Comparison of ENCODE assay signal across 8 cellular contexts in the genomic region with DNA sequence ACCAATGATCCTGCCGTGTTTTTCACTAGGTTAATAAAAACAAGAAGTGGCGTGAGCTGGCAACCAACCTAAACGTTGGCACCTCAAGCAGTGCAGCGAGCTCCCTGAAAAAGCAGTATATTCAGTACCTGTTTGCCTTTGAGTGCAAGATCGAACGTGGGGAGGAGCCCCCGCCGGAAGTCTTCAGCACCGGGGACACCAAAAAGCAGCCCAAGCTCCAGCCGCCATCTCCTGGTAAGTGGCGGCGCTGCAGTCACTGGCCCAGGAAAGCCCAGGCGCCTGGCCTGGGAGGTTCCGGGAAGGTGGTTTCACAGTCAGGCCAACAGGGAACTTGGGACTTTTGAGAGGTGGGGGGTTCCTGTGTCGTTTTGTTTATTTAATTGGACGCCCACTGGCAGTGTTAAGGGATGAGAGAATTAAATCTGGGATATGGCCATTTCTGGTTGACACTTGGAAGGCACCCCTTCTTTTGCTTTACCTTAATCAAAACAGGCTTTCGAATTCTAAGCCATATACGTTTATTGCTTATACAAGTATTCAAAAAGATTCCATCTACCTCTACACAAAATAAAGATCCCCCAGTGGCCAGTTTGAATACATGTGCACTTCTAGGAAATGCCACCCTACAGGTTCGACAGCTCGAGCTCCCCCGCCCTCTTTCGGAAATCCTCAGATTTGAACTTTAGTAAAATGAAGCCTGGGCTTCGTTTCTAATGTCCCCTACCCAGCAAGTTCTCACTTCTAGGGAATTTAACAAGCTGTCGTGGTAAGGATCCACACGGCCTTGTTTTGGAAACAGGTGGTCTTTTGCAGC.
DNase-seq lines count a peak whose midpoint lies in the region; ATAC-seq, FAIRE-seq and TF ChIP-seq lines count a peak whose summit lies in the region.

No MANE protein-coding gene starts in this region.

- H3K36me3 ChIP-seq in SJSA1 = peaks cover 29% of the 10 kb centered on the region
- peaks cover 0 to 15% (median 10%) of the 10 kb centered on the region in 3 donors for H3K36me3 ChIP-seq in pancreas
- H3K36me3 ChIP-seq in tibial artery = peaks cover 0 to 57% (median 41%) of the 10 kb centered on the region in 3 donors

- no peaks in the 10 kb centered on the region for H3K9me3 Mint-ChIP-seq in IgD-negative memory B cell
- H3K9me3 Mint-ChIP-seq in activated naive CD4-positive, alpha-beta T cell treated with anti-CD3 and anti-CD28 coated beads for 36 hours = no peaks in the 10 kb centered on the region

- H3K4me1 ChIP-seq in SJSA1 (replicated peaks) (no peaks in the 10 kb centered on the region; the same call in 1 of the 2 replicates), pancreas (peaks cover 0 to 16% (median 11%) of the 10 kb centered on the region in 3 donors), tibial artery (peaks cover 0 to 23% (median 13%) of the 10 kb centered on the region in 4 donors)

- DNase-seq in DMS53 (lab: John Stamatoyannopoulos, UW) = peak; percentile 85
- peak; percentile 62 to 73 for DNase-seq in SJSA1 (ENCODE audit: low read depth in 1 of 2, low spot score in 2 of 2)
- DNase-seq in activated naive CD4-positive, alpha-beta T cell treated with anti-CD3 and anti-CD28 coated beads for 36 hours = peak; percentile 69
- peak; percentile 53 for DNase-seq in globus pallidus (ENCODE audit: low spot score)
- peak; percentile 68 to 92 (median 86) for DNase-seq in pancreas
- peak; percentile 67 to 84 for DNase-seq in tibial artery

- CTCF ChIA-PET in activated naive CD4-positive, alpha-beta T cell treated with anti-CD3 and anti-CD28 coated beads for 36 hours (lab: Charles Lee) = interaction anchor here (0.6 to 1.3 kb wide), 11 partner anchors 55 to 434 kb away, joined by 3 to 7 read pairs (median 4); no protein-coding TSS in a partner anchor

- H3K4me1 Mint-ChIP-seq in IgD-negative memory B cell = peaks cover 2 to 9% (median 5%) of the 10 kb centered on the region in 3 donors
- H3K4me1 Mint-ChIP-seq in activated naive CD4-positive, alpha-beta T cell treated with anti-CD3 and anti-CD28 coated beads for 36 hours (ENCODE audit: low read depth) = peaks cover 10% of the 10 kb centered on the region

- FAIRE-seq in pancreas (lab: Jason Lieb, UNC) = no peak

- no peaks in the 10 kb centered on the region for H3K27me3 ChIP-seq in SJSA1 (replicated peaks)
- H3K27me3 ChIP-seq in pancreas = no peaks in the 10 kb centered on the region
- H3K27me3 ChIP-seq in tibial artery = no peaks in the 10 kb centered on the region

- H3K4me3 ChIP-seq in SJSA1 (no peak overlapping the region), pancreas (no peak overlapping the region), tibial artery (peak overlapping the region; percentile 19 to 20)

- no peaks in the 10 kb centered on the region for H3K36me3 Mint-ChIP-seq in IgD-negative memory B cell
- H3K36me3 Mint-ChIP-seq in activated naive CD4-positive, alpha-beta T cell treated with anti-CD3 and anti-CD28 coated beads for 36 hours (ENCODE audit: low read depth) = peaks cover 13% of the 10 kb centered on the region

- peak overlapping the region in 1 of 4 donors; percentile 45 for H3K4me3 Mint-ChIP-seq in IgD-negative memory B cell
- H3K4me3 Mint-ChIP-seq in activated naive CD4-positive, alpha-beta T cell treated with anti-CD3 and anti-CD28 coated beads for 36 hours = no peak overlapping the region

- H3K9me3 ChIP-seq in SJSA1 (replicated peaks) (no peaks in the 10 kb centered on the region), pancreas (no peaks in the 10 kb centered on the region), tibial artery (no peaks in the 10 kb centered on the region)

- H3K27ac ChIP-seq in SJSA1 (no peak overlapping the region), pancreas (peak overlapping the region in 1 of 4 donors; percentile 33), tibial artery (peak overlapping the region; percentile 27 to 31)

- peak; percentile 93 to 95 (median 94) for ATAC-seq in pancreas
- no peak for ATAC-seq in GM19452 (IDR thresholded peaks at IDR 0.05; ENCODE audit: unreplicated experiment)

- H3K27ac Mint-ChIP-seq in IgD-negative memory B cell = peak overlapping the region in 2 of 3 donors; percentile 54 to 60
- H3K27ac Mint-ChIP-seq in activated naive CD4-positive, alpha-beta T cell treated with anti-CD3 and anti-CD28 coated beads for 36 hours = no peak overlapping the region

- H3K27me3 Mint-ChIP-seq in IgD-negative memory B cell = no peaks in the 10 kb centered on the region
- no peaks in the 10 kb centered on the region for H3K27me3 Mint-ChIP-seq in activated naive CD4-positive, alpha-beta T cell treated with anti-CD3 and anti-CD28 coated beads for 36 hours (ENCODE audit: low read depth)

- TF ChIP-seq CTCF in pancreas (IDR thresholded peaks at IDR 0.05) = peak; percentile 77 to 94 (median 90)
- peak; percentile 93 to 97 for TF ChIP-seq CTCF in tibial artery (IDR thresholded peaks at IDR 0.05)

- 28 to 30% methylated on average over 25 of the region's 25 CpGs for WGBS in pancreas, 2 donors

- intact Hi-C loops in activated naive CD4-positive, alpha-beta T cell treated with anti-CD3 and anti-CD28 coated beads for 36 hours (cut with micrococcal nuclease) = loop anchor here (1.0 to 5.0 kb wide), 4 partner anchors 150 to 1857 kb away; a partner anchor contains a TSS
- intact Hi-C loops in pancreas (cut with DNase I) = loop anchor here in 2 of 3 donors (5.0 to 10.0 kb wide), 2 partner anchors 150 to 152 kb away; no protein-coding TSS in a partner anchor
- intact Hi-C loops in tibial artery (cut with DNase I; ENCODE audit: low total_unique reads) = loop anchor here (2.0 to 10.0 kb wide), 3 partner anchors 147 to 620 kb away; a partner anchor contains a TSS

Comparison
In these comparisons a context has a peak if more than half of its experiments do, and no peak if none do; other contexts are left out.
1. H3K4me3 ChIP-seq: peak in tibial artery (2 of 2); none in SJSA1 (single experiment) and pancreas (0 of 4).
2. Peak in every context shown above with its lines, with median percentiles within 50 percentile points of each other: DNase-seq.